In genomic region chr10:101615760-101616116, GRCh38 we compare ENCODE assay signal across 14 cellular contexts. TPM values are rescaled to one million over a fixed set of nuclear protein-coding genes. Genes with fewer than 3 reads are reported as not detected.
DNase-seq lines count a peak whose midpoint lies in the region; ATAC-seq and TF ChIP-seq lines count a peak whose summit lies in the region.
"Had no signal": no experiment of that assay in that cellular context is flagged by ENCODE, and none has a peak within 500 bp of the region (broad histone marks: within the 10 kb centered on the region; RNA-seq: fewer than 3 reads in every experiment).

No MANE protein-coding gene starts in this region.

- no peaks in the 10 kb centered on the region for H3K9me2 ChIP-seq in OCI-LY7 (ENCODE audit: insufficient read depth, low read length)

- H3K9me3 ChIP-seq in IMR-90 (ENCODE audit: control insufficient read depth, insufficient read depth, low read length) (no peaks in the 10 kb centered on the region), OCI-LY7 (ENCODE audit: low read length) (no peaks in the 10 kb centered on the region)
- H3K9me3 ChIP-seq: Peyer's patch had no signal

- DNase-seq in IMR-90 (no peak), OCI-LY7 (ENCODE audit: low spot score) (no peak), coronary artery (ENCODE audit: low spot score) (peak; percentile 41), neural crest cell (ENCODE audit: low read depth, low spot score) (no peak), GM13977 (ENCODE audit: low spot score) (no peak)
- no peak for DNase-seq in activated T-helper 2 cell treated with anti-CD3 and anti-CD28 coated beads, Interferon-gamma antibody, Interleukin-2, Interleukin-4, amounts not matched to agents 10 μg/mL and 5 μg/mL and 100 μg/mL, durations not matched to agents 14 hours and 24 hours and 36 hours (ENCODE audit: low spot score)
- DNase-seq: DMS153, NCI-H1105 treated with DMSO at 0.1 percent for 48 hours, NCI-H187 treated with DMSO at 0.1 percent for 48 hours, NCI-H2171, Peyer's patch, SHP77 treated with DMSO at 0.1 percent for 48 hours had no signal

- no peak overlapping the region for H4K5ac ChIP-seq in IMR-90 (ENCODE audit: low read depth, low read length)

- dilution Hi-C loops in IMR-90 (cut with HindIII; ENCODE audit: low sequenced_read_pairs, unreplicated experiment), result no loop called here

- in situ Hi-C loops in IMR-90 (cut with MboI; ENCODE audit: low sequenced_read_pairs) (no loop called here), GM13977 (cut with MboI; ENCODE audit: low pct_unique_long_range_greater_than_20kb, low sequenced_read_pairs, unreplicated experiment) (no loop called here)

- H2AFZ ChIP-seq in IMR-90 (replicated peaks; ENCODE audit: low read length, poor library complexity), result no peak overlapping the region
- no peak overlapping the region for H2AFZ ChIP-seq in OCI-LY7 (ENCODE audit: low read length)

- BruUV-seq in IMR-90 (replicated peaks; lab: Mats Ljungman, UMichigan), result no TSS peak
- no TSS peak for BruUV-seq in OCI-LY7 (replicated peaks; lab: Mats Ljungman, UMichigan)

- POLR2A ChIA-PET in IMR-90 (lab: Charles Lee; ENCODE audit: unreplicated experiment) (no interaction called here), OCI-LY7 (lab: Charles Lee) (interaction anchor here (0.6 kb wide), 3 partner anchors 85 to 302 kb away, joined by 3 read pairs; no protein-coding TSS in a partner anchor)

- H3K23ac ChIP-seq in IMR-90 (ENCODE audit: low read depth, low read length), result no peak overlapping the region

- no peak for ATAC-seq in IMR-90 (ENCODE audit: low read depth)
- ATAC-seq in GM21360 (IDR thresholded peaks at IDR 0.05; ENCODE audit: unreplicated experiment), result no peak

- H4K91ac ChIP-seq in IMR-90 (ENCODE audit: insufficient read depth, low read depth, low read length), result no peak overlapping the region

- H2BK20ac ChIP-seq in IMR-90 (ENCODE audit: low read depth, low read length), result no peak overlapping the region

- H2AK9ac ChIP-seq in IMR-90 (replicated peaks; ENCODE audit: low read depth, low read length, poor library complexity), result peak overlapping the region; percentile 18

- 0 out of 2 replicates have a peak, but pooled peaks cover 3% of the 10 kb centered on the region for H3K4me1 ChIP-seq in IMR-90 (ENCODE audit: control insufficient read depth, insufficient read depth, low read length)
- peaks cover 58% of the 10 kb centered on the region for H3K4me1 ChIP-seq in OCI-LY7 (ENCODE audit: insufficient read depth, low read length, poor library complexity, severe bottlenecking)
- H3K4me1 ChIP-seq: Peyer's patch had no signal

- no peak overlapping the region for H3K4ac ChIP-seq in IMR-90 (ENCODE audit: low read depth, low read length)

- H4K20me1 ChIP-seq in IMR-90 (ENCODE audit: insufficient read depth, low read length) (no peaks in the 10 kb centered on the region), OCI-LY7 (ENCODE audit: insufficient read depth, low read length) (no peaks in the 10 kb centered on the region)

- H3K79me1 ChIP-seq in IMR-90 (ENCODE audit: low read depth in 1 of 2, low read length in 2 of 2), result no peaks in the 10 kb centered on the region; a peak in 1 of 4 replicates

- no peak overlapping the region for H2AK5ac ChIP-seq in IMR-90 (ENCODE audit: low read depth, low read length)

- TF ChIP-seq POLR2A in IMR-90 (IDR thresholded peaks at IDR 0.05; ENCODE audit: low read depth, low read length), result no peak

- 50% methylated on average over 1 of the region's 3 CpGs; no CpG with 5 or more reads in 1 of the 2 experiments for WGBS in IMR-90 (ENCODE audit: extremely low coverage in 2 of 2, insufficient read length in 1 of 2), 2 experiments

- TF ChIP-seq CTCF in IMR-90 (conservative IDR thresholded peaks at IDR 0.05; ENCODE audit: low read depth, low read length) (no peak), OCI-LY7 (conservative IDR thresholded peaks at IDR 0.05; ENCODE audit: low read length) (no peak), coronary artery (IDR thresholded peaks at IDR 0.05) (no peak), neural crest cell (conservative IDR thresholded peaks at IDR 0.05) (no peak), GM13977 (IDR thresholded peaks at IDR 0.05; ENCODE audit: extremely low read depth, insufficient read depth, missing control alignments) (no peak)

- peak overlapping the region; percentile 86 for H3K27ac Mint-ChIP-seq in neural crest cell (ENCODE audit: unreplicated experiment)
- no peak overlapping the region for H3K27ac Mint-ChIP-seq in activated T-helper 2 cell treated with anti-CD3 and anti-CD28 coated beads, Interferon-gamma antibody, Interleukin-2, Interleukin-4, amounts not matched to agents 10 μg/mL and 5 μg/mL and 100 μg/mL, durations not matched to agents 14 hours and 24 hours and 36 hours

- no peak overlapping the region for H4K8ac ChIP-seq in IMR-90 (ENCODE audit: low read depth in 2 of 2, low read length in 2 of 2)

- no peak overlapping the region for H2BK15ac ChIP-seq in IMR-90 (ENCODE audit: low read depth, low read length)

- no peak for TF ChIP-seq RAD21 in IMR-90 (IDR thresholded peaks at IDR 0.05; ENCODE audit: low read length)

- peaks cover 22% of the 10 kb centered on the region for H3K4me1 Mint-ChIP-seq in neural crest cell
- H3K4me1 Mint-ChIP-seq in activated T-helper 2 cell treated with anti-CD3 and anti-CD28 coated beads, Interferon-gamma antibody, Interleukin-2, Interleukin-4, amounts not matched to agents 10 μg/mL and 5 μg/mL and 100 μg/mL, durations not matched to agents 14 hours and 24 hours and 36 hours (ENCODE audit: low read depth), result peaks cover 2% of the 10 kb centered on the region

- no peak overlapping the region for H3K9ac ChIP-seq in IMR-90 (ENCODE audit: low read depth, low read length)
- H3K9ac ChIP-seq: KMS-11 had no signal

- H3K4me3 Mint-ChIP-seq in neural crest cell, result no peak overlapping the region
- no peak overlapping the region for H3K4me3 Mint-ChIP-seq in activated T-helper 2 cell treated with anti-CD3 and anti-CD28 coated beads, Interferon-gamma antibody, Interleukin-2, Interleukin-4, amounts not matched to agents 10 μg/mL and 5 μg/mL and 100 μg/mL, durations not matched to agents 14 hours and 24 hours and 36 hours (ENCODE audit: low read depth)

- H3K36me3 Mint-ChIP-seq in neural crest cell (ENCODE audit: low read depth), result no peaks in the 10 kb centered on the region
- peaks cover 13% of the 10 kb centered on the region for H3K36me3 Mint-ChIP-seq in activated T-helper 2 cell treated with anti-CD3 and anti-CD28 coated beads, Interferon-gamma antibody, Interleukin-2, Interleukin-4, amounts not matched to agents 10 μg/mL and 5 μg/mL and 100 μg/mL, durations not matched to agents 14 hours and 24 hours and 36 hours (ENCODE audit: low read depth)

- H3K4me3 ChIP-seq in IMR-90 (ENCODE audit: insufficient read depth, low read depth, low read length) (no peak overlapping the region), OCI-LY7 (ENCODE audit: low read depth, low read length, poor library complexity, severe bottlenecking) (no peak overlapping the region), coronary artery (no peak overlapping the region)
- H3K4me3 ChIP-seq: Peyer's patch had no signal

- no peak overlapping the region for H2BK120ac ChIP-seq in IMR-90 (ENCODE audit: low read depth, low read length)

- peaks cover 12% of the 10 kb centered on the region for H3K9me1 ChIP-seq in IMR-90 (ENCODE audit: insufficient read depth, low read length)

- intact Hi-C loops in IMR-90 (cut with micrococcal nuclease), result no loop called here
- intact Hi-C loops in OCI-LY7 (cut with micrococcal nuclease; ENCODE audit: unreplicated experiment), result loop anchor here (5.0 kb wide), 1 partner anchor 167 kb away; the partner anchor contains the start of gene NPM3
- intact Hi-C loops in activated T-helper 2 cell treated with anti-CD3 and anti-CD28 coated beads, Interferon-gamma antibody, Interleukin-2, Interleukin-4, amounts not matched to agents 10 μg/mL and 5 μg/mL and 100 μg/mL, durations not matched to agents 14 hours and 24 hours and 36 hours (cut with micrococcal nuclease), result no loop called here

- no peaks in the 10 kb centered on the region for H3K27me3 ChIP-seq in IMR-90 (ENCODE audit: control insufficient read depth, insufficient read depth, low read length)
- H3K27me3 ChIP-seq: Peyer's patch had no signal

- CTCF ChIA-PET in IMR-90 (lab: Yijun Ruan, JAX) (no interaction called here), OCI-LY7 (lab: Charles Lee; ENCODE audit: unreplicated experiment) (interaction anchor here (1.9 kb wide), 1 partner anchor 13 kb away, joined by 8 read pairs; no protein-coding TSS in a partner anchor)

- no peak overlapping the region for H2BK5ac ChIP-seq in IMR-90 (ENCODE audit: low read depth, low read length, poor library complexity, severe bottlenecking)

- H3K27ac ChIP-seq in IMR-90 (ENCODE audit: insufficient read depth, low read length), result no peak overlapping the region
- peak overlapping the region; percentile 96 for H3K27ac ChIP-seq in OCI-LY7 (ENCODE audit: low read depth, low read length, poor library complexity, severe bottlenecking)
- H3K27ac ChIP-seq in coronary artery, result no peak overlapping the region
- H3K27ac ChIP-seq: KMS-11, Peyer's patch had no signal

- H3K56ac ChIP-seq in IMR-90 (ENCODE audit: extremely low read depth, insufficient read depth, low read length), result no peak overlapping the region

- no peaks in the 10 kb centered on the region for H3K79me2 ChIP-seq in OCI-LY7 (ENCODE audit: insufficient read depth, low read depth, low read length)

- no peaks in the 10 kb centered on the region for H3K9me3 Mint-ChIP-seq in neural crest cell
- H3K9me3 Mint-ChIP-seq in activated T-helper 2 cell treated with anti-CD3 and anti-CD28 coated beads, Interferon-gamma antibody, Interleukin-2, Interleukin-4, amounts not matched to agents 10 μg/mL and 5 μg/mL and 100 μg/mL, durations not matched to agents 14 hours and 24 hours and 36 hours, result no peaks in the 10 kb centered on the region

- peaks cover 12% of the 10 kb centered on the region for H3K27me3 Mint-ChIP-seq in neural crest cell (ENCODE audit: low read depth)
- no peaks in the 10 kb centered on the region for H3K27me3 Mint-ChIP-seq in activated T-helper 2 cell treated with anti-CD3 and anti-CD28 coated beads, Interferon-gamma antibody, Interleukin-2, Interleukin-4, amounts not matched to agents 10 μg/mL and 5 μg/mL and 100 μg/mL, durations not matched to agents 14 hours and 24 hours and 36 hours (ENCODE audit: low read depth)

- H3K36me3 ChIP-seq in IMR-90 (ENCODE audit: control insufficient read depth, insufficient read depth, low read length), result peaks cover 17% of the 10 kb centered on the region; the same call in 1 of the 2 replicates
- H3K36me3 ChIP-seq in OCI-LY7 (ENCODE audit: insufficient read depth, low read length), result peaks cover 36% of the 10 kb centered on the region

- no peak overlapping the region for H3K14ac ChIP-seq in IMR-90 (replicated peaks; ENCODE audit: low read depth, low read length)

- H3K18ac ChIP-seq in IMR-90 (ENCODE audit: low read depth, low read length), result no peak overlapping the region

- H3K4me2 ChIP-seq in IMR-90 (ENCODE audit: low read depth, low read length), result no peak overlapping the region
- H3K4me2 ChIP-seq in OCI-LY7 (ENCODE audit: low read length), result peak overlapping the region; percentile 65
- H3K4me2 ChIP-seq: KMS-11 had no signal

RNA-seq across cellular contexts. Expression of gene DPCD, which starts 27.6 kb away (rescaled TPM):
- total RNA-seq in IMR-90 (2012; rRNA removed) (59.1 and 113 TPM in 2 replicates), OCI-LY7 (2022) (6.3 and 10.3 TPM in 2 replicates), neural crest cell (29.6 and 35.5 TPM in 2 replicates)
- polyA plus RNA-seq in IMR-90 (2012; rRNA removed), result 66.1 and 73.7 TPM in 2 replicates
- 44.0 and 79.1 TPM in 2 replicates for polyA plus RNA-seq in IMR-90 (2012; cell fraction: cytosol; rRNA removed)
- 13.5 and 48.7 TPM in 2 replicates for polyA plus RNA-seq in IMR-90 (2012; cell fraction: nucleus; rRNA removed; ENCODE audit: low replicate concordance)
- 9.1 and 13.9 TPM in 2 replicates for total RNA-seq in OCI-LY7 (2014; rRNA removed; shearing (Covaris generic))
- 7.2 and 7.8 TPM in 2 replicates for total RNA-seq in activated T-helper 2 cell treated with anti-CD3 and anti-CD28 coated beads, Interferon-gamma antibody, Interleukin-2, Interleukin-4, amounts not matched to agents 10 μg/mL and 5 μg/mL and 100 μg/mL, durations not matched to agents 14 hours and 24 hours and 36 hours

RNA-seq across cellular contexts. Expression of gene POLL, which starts 27.7 kb away (rescaled TPM):
- total RNA-seq in IMR-90 (2012; rRNA removed), result 6.1 and 6.3 TPM in 2 replicates
- polyA plus RNA-seq in IMR-90 (2012; rRNA removed), result 23.7 TPM in 2 replicates
- 15.7 and 21.1 TPM in 2 replicates for polyA plus RNA-seq in IMR-90 (2012; cell fraction: cytosol; rRNA removed)
- polyA plus RNA-seq in IMR-90 (2012; cell fraction: nucleus; rRNA removed; ENCODE audit: low replicate concordance), result 57.9 and 115 TPM in 2 replicates
- total RNA-seq in OCI-LY7 (2014; rRNA removed; shearing (Covaris generic)), result 14.3 and 22.0 TPM in 2 replicates
- 34.0 and 35.6 TPM in 2 replicates for total RNA-seq in OCI-LY7 (2022)
- 30.8 and 36.3 TPM in 2 replicates for total RNA-seq in neural crest cell
- 32.4 and 33.4 TPM in 2 replicates for total RNA-seq in activated T-helper 2 cell treated with anti-CD3 and anti-CD28 coated beads, Interferon-gamma antibody, Interleukin-2, Interleukin-4, amounts not matched to agents 10 μg/mL and 5 μg/mL and 100 μg/mL, durations not matched to agents 14 hours and 24 hours and 36 hours
